In the genomic region with DNA sequence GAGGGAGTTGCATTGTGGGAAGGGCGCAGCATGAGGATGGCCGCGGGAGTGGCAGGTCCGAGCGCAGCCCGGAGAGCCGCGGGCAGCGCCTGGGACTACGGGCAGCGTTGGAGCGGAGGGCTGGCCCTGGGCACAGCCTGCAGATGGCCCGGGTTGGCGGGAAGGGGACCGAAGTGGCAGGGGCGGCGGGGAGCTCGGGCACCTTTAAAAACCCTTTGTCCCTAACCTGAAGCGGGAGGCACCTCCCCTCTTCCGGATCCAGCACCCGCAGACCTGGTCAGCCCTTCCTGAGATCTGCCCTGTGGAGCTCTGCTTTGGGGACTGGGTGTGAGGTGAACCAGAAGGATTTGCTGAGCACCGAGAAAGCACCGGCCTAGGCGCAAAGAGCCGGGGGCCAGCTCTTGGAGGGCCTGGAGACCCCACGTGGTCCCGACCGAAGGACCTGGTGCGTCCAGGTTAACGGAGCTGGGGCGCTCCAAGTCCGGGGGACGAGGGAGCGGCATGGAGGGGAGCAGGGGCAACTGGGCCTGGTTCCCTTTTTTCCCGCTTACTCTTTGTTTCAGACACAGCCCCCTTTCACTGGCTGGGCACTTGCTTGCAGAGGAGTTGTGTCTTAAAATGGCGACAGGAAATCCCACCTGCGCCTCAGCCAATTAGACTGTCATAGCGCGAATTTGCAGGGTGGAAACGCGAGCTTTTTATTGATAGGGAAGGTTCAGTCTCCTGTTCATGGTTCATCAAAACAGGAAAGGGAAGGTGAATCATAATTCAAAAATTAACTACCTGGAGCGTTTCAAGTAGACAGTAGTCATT, we compare ENCODE assay signal across 2 cellular contexts.
A peak's percentile ranks its signal among the peaks of the same experiment; 100 is the strongest.
TF ChIP-seq lines count a peak whose summit lies in the region.

No MANE protein-coding gene starts in this region.

TF ChIP-seq in A549, 52 proteins besides CTCF, POLR2A, EP300 and RAD21 (continued from another document):
- 0 out of 2 replicates have a peak, but pooled peaks have one; percentile 34 for TF ChIP-seq HOXA7 (CRISPR knock-in tag; IDR thresholded peaks at IDR 0.05)
- 0 out of 2 replicates have a peak, but pooled peaks have one; percentile 75 for TF ChIP-seq EHF (CRISPR knock-in tag; IDR thresholded peaks at IDR 0.05)
- TF ChIP-seq, protein P1, sequence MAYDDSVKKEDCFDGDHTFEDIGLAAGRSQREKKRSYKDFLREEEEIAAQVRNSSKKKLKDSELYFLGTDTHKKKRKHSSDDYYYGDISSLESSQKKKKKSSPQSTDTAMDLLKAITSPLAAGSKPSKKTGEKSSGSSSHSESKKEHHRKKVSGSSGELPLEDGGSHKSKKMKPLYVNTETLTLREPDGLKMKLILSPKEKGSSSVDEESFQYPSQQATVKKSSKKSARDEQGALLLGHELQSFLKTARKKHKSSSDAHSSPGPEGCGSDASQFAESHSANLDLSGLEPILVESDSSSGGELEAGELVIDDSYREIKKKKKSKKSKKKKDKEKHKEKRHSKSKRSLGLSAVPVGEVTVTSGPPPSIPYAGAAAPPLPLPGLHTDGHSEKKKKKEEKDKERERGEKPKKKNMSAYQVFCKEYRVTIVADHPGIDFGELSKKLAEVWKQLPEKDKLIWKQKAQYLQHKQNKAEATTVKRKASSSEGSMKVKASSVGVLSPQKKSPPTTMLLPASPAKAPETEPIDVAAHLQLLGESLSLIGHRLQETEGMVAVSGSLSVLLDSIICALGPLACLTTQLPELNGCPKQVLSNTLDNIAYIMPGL (CRISPR knock-in tag; IDR thresholded peaks at IDR 0.05; ENCODE audit: borderline replicate concordance) = no peak
- TF ChIP-seq, protein P2, sequence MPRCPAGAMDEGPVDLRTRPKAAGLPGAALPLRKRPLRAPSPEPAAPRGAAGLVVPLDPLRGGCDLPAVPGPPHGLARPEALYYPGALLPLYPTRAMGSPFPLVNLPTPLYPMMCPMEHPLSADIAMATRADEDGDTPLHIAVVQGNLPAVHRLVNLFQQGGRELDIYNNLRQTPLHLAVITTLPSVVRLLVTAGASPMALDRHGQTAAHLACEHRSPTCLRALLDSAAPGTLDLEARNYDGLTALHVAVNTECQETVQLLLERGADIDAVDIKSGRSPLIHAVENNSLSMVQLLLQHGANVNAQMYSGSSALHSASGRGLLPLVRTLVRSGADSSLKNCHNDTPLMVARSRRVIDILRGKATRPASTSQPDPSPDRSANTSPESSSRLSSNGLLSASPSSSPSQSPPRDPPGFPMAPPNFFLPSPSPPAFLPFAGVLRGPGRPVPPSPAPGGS (IDR thresholded peaks at IDR 0.05) = peak; percentile 12; the same call in 1 of the 3 replicates
- peak in 1 of 2 experiments; percentile 2; a peak in 1 of 5 replicates for TF ChIP-seq JUN (IDR thresholded peaks at IDR 0.05)

TF ChIP-seq in GM12878, 131 proteins besides CTCF, POLR2A, EP300 and RAD21 (continued from another document and continues in another):
- TF ChIP-seq CHD4 (IDR thresholded peaks at IDR 0.05) (no peak), CBFB (IDR thresholded peaks at IDR 0.05; ENCODE audit: low read depth) (no peak), BHLHE40 (IDR thresholded peaks at IDR 0.05; ENCODE audit: borderline replicate concordance in 1 of 2, low read depth in 2 of 2, low read length in 1 of 2) (no peak; a peak in 1 of 4 replicates), MEF2A (IDR thresholded peaks at IDR 0.05; ENCODE audit: insufficient read depth, low read depth, low read length) (no peak), NBN (IDR thresholded peaks at IDR 0.05) (peak; percentile 54; the same call in 1 of the 2 replicates), RB1 (IDR thresholded peaks at IDR 0.05; ENCODE audit: borderline replicate concordance) (no peak), ZBED1 (IDR thresholded peaks at IDR 0.05; ENCODE audit: borderline replicate concordance) (no peak), CHD2 (IDR thresholded peaks at IDR 0.05; ENCODE audit: borderline replicate concordance, low read depth, low read length) (no peak), GATAD2B (conservative IDR thresholded peaks at IDR 0.05; ENCODE audit: low read depth) (0 out of 2 replicates have a peak, but pooled peaks have one; percentile 0), SUZ12 (IDR thresholded peaks at IDR 0.05; ENCODE audit: unreplicated experiment) (no peak), LARP7 (IDR thresholded peaks at IDR 0.05) (no peak), IKZF1 (conservative IDR thresholded peaks at IDR 0.05) (no peak; the same call in 1 of the 2 replicates), BMI1 (IDR thresholded peaks at IDR 0.05; ENCODE audit: borderline replicate concordance) (no peak), CEBPB (IDR thresholded peaks at IDR 0.05; ENCODE audit: borderline replicate concordance in 1 of 2, low read depth in 2 of 2, low read length in 2 of 2) (no peak), KAT2A (conservative IDR thresholded peaks at IDR 0.05; ENCODE audit: control insufficient read depth, low read depth, low read length) (no peak)
- TF ChIP-seq, protein P3, sequence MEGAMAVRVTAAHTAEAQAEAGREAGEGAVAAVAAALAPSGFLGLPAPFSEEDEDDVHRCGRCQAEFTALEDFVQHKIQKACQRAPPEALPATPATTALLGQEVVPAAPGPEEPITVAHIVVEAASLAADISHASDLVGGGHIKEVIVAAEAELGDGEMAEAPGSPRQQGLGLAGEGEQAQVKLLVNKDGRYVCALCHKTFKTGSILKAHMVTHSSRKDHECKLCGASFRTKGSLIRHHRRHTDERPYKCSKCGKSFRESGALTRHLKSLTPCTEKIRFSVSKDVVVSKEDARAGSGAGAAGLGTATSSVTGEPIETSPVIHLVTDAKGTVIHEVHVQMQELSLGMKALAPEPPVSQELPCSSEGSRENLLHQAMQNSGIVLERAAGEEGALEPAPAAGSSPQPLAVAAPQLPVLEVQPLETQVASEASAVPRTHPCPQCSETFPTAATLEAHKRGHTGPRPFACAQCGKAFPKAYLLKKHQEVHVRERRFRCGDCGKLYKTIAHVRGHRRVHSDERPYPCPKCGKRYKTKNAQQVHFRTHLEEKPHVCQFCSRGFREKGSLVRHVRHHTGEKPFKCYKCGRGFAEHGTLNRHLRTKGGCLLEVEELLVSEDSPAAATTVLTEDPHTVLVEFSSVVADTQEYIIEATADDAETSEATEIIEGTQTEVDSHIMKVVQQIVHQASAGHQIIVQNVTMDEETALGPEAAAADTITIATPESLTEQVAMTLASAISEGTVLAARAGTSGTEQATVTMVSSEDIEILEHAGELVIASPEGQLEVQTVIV (IDR thresholded peaks at IDR 0.05; ENCODE audit: borderline replicate concordance, partially characterized antibody) = no peak
- TF ChIP-seq, protein P4, sequence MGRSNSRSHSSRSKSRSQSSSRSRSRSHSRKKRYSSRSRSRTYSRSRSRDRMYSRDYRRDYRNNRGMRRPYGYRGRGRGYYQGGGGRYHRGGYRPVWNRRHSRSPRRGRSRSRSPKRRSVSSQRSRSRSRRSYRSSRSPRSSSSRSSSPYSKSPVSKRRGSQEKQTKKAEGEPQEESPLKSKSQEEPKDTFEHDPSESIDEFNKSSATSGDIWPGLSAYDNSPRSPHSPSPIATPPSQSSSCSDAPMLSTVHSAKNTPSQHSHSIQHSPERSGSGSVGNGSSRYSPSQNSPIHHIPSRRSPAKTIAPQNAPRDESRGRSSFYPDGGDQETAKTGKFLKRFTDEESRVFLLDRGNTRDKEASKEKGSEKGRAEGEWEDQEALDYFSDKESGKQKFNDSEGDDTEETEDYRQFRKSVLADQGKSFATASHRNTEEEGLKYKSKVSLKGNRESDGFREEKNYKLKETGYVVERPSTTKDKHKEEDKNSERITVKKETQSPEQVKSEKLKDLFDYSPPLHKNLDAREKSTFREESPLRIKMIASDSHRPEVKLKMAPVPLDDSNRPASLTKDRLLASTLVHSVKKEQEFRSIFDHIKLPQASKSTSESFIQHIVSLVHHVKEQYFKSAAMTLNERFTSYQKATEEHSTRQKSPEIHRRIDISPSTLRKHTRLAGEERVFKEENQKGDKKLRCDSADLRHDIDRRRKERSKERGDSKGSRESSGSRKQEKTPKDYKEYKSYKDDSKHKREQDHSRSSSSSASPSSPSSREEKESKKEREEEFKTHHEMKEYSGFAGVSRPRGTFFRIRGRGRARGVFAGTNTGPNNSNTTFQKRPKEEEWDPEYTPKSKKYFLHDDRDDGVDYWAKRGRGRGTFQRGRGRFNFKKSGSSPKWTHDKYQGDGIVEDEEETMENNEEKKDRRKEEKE (IDR thresholded peaks at IDR 0.05) = no peak
- TF ChIP-seq, protein P5, sequence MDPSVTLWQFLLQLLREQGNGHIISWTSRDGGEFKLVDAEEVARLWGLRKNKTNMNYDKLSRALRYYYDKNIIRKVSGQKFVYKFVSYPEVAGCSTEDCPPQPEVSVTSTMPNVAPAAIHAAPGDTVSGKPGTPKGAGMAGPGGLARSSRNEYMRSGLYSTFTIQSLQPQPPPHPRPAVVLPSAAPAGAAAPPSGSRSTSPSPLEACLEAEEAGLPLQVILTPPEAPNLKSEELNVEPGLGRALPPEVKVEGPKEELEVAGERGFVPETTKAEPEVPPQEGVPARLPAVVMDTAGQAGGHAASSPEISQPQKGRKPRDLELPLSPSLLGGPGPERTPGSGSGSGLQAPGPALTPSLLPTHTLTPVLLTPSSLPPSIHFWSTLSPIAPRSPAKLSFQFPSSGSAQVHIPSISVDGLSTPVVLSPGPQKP (IDR thresholded peaks at IDR 0.05; ENCODE audit: low read depth, low read length) = no peak
- TF ChIP-seq, protein P6, sequence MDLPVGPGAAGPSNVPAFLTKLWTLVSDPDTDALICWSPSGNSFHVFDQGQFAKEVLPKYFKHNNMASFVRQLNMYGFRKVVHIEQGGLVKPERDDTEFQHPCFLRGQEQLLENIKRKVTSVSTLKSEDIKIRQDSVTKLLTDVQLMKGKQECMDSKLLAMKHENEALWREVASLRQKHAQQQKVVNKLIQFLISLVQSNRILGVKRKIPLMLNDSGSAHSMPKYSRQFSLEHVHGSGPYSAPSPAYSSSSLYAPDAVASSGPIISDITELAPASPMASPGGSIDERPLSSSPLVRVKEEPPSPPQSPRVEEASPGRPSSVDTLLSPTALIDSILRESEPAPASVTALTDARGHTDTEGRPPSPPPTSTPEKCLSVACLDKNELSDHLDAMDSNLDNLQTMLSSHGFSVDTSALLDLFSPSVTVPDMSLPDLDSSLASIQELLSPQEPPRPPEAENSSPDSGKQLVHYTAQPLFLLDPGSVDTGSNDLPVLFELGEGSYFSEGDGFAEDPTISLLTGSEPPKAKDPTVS (IDR thresholded peaks at IDR 0.05; ENCODE audit: low read depth, low read length) = no peak
- TF ChIP-seq, protein P7, sequence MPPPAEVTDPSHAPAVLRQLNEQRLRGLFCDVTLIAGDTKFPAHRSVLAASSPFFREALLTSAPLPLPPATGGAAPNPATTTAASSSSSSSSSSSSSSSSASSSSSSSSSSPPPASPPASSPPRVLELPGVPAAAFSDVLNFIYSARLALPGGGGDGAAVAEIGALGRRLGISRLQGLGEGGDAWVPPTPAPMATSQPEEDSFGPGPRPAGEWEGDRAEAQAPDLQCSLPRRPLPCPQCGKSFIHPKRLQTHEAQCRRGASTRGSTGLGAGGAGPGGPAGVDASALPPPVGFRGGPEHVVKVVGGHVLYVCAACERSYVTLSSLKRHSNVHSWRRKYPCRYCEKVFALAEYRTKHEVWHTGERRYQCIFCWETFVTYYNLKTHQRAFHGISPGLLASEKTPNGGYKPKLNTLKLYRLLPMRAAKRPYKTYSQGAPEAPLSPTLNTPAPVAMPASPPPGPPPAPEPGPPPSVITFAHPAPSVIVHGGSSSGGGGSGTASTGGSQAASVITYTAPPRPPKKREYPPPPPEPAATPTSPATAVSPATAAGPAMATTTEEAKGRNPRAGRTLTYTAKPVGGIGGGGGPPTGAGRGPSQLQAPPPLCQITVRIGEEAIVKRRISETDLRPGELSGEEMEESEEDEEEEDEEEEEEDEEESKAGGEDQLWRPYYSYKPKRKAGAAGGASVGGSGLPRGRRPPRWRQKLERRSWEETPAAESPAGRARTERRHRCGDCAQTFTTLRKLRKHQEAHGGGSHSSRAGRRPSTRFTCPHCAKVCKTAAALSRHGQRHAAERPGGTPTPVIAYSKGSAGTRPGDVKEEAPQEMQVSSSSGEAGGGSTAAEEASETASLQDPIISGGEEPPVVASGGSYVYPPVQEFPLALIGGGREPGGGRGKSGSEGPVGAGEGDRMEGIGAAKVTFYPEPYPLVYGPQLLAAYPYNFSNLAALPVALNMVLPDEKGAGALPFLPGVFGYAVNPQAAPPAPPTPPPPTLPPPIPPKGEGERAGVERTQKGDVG (CRISPR knock-in tag; IDR thresholded peaks at IDR 0.05) = no peak
- TF ChIP-seq, protein P8, sequence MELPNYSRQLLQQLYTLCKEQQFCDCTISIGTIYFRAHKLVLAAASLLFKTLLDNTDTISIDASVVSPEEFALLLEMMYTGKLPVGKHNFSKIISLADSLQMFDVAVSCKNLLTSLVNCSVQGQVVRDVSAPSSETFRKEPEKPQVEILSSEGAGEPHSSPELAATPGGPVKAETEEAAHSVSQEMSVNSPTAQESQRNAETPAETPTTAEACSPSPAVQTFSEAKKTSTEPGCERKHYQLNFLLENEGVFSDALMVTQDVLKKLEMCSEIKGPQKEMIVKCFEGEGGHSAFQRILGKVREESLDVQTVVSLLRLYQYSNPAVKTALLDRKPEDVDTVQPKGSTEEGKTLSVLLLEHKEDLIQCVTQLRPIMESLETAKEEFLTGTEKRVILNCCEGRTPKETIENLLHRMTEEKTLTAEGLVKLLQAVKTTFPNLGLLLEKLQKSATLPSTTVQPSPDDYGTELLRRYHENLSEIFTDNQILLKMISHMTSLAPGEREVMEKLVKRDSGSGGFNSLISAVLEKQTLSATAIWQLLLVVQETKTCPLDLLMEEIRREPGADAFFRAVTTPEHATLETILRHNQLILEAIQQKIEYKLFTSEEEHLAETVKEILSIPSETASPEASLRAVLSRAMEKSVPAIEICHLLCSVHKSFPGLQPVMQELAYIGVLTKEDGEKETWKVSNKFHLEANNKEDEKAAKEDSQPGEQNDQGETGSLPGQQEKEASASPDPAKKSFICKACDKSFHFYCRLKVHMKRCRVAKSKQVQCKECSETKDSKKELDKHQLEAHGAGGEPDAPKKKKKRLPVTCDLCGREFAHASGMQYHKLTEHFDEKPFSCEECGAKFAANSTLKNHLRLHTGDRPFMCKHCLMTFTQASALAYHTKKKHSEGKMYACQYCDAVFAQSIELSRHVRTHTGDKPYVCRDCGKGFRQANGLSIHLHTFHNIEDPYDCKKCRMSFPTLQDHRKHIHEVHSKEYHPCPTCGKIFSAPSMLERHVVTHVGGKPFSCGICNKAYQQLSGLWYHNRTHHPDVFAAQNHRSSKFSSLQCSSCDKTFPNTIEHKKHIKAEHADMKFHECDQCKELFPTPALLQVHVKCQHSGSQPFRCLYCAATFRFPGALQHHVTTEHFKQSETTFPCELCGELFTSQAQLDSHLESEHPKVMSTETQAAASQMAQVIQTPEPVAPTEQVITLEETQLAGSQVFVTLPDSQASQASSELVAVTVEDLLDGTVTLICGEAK (IDR thresholded peaks at IDR 0.05; ENCODE audit: borderline replicate concordance) = no peak
- TF ChIP-seq, protein P9, sequence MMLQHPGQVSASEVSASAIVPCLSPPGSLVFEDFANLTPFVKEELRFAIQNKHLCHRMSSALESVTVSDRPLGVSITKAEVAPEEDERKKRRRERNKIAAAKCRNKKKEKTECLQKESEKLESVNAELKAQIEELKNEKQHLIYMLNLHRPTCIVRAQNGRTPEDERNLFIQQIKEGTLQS (IDR thresholded peaks at IDR 0.05; ENCODE audit: borderline replicate concordance, extremely low read depth, low read depth, low read length) = no peak
